9 cellular contexts compared by ENCODE assay signal in the genomic region with DNA sequence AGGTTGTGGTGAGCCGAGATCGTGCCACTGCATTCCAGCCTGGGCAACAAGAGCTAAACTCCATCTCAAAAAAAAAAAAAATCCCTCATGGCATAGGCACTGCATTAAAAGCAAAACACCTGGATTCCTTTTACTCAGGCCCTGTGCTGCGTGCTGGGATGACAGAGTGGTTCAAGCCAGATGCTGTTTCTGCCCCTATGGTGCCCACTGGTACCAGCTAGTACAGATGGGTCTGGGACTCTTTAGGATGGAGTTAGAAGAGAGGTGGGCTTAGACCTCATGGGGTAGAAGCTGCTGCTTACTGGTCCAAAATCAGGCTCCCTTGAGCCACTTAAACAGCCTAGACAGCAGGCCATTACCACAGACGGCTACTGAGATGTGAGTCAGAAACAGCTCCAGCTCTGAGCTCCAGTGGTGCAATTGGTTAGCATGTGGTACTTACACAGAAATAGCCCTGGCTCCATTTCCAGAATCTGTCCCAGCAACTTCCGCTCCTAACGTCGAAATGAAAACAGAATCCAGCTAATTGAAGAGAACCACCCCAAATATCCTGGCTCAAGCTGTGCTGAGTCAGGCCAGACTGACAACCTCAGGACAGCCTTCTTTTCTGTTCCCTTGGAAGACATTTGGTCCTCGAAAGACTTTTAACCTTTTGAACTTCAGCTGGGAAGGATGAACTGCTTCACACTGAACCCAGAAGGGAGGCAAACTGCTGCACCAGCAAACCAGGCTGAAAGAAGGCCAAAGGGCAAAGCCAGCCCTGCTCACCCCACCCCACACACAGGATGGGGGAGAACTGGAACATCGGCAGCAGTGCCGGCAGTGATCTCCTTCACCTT. TPM values are rescaled to one million over a fixed set of nuclear protein-coding genes. Genes with fewer than 3 reads are reported as not detected.
A peak's percentile ranks its signal among the peaks of the same experiment; 100 is the strongest.
DNase-seq lines count a peak whose midpoint lies in the region; ATAC-seq and TF ChIP-seq lines count a peak whose summit lies in the region.
"Had no signal": no experiment of that assay in that cellular context is flagged by ENCODE, and none has a peak within 500 bp of the region (broad histone marks: within the 10 kb centered on the region; RNA-seq: fewer than 3 reads in every experiment).

No MANE protein-coding gene starts in this region.

- no peak for TF ChIP-seq CTCF in WTC11 (IDR thresholded peaks at IDR 0.05)
- no peak for TF ChIP-seq CTCF in cardiac muscle cell (IDR thresholded peaks at IDR 0.05; ENCODE audit: low read depth, low read length)
- TF ChIP-seq CTCF in retinal pigment epithelial cell (conservative IDR thresholded peaks at IDR 0.05; ENCODE audit: low read depth, low read length): no peak
- TF ChIP-seq CTCF in CD14-positive monocyte (IDR thresholded peaks at IDR 0.05): no peak

- DNase-seq in GM03348 (ENCODE audit: low spot score) (peak; percentile 88), WTC11 (ENCODE audit: low spot score) (no peak), cardiac muscle cell (ENCODE audit: low read depth in 1 of 2, low spot score in 1 of 2) (peak in 1 of 2 donors; percentile 98), retinal pigment epithelial cell (ENCODE audit: low read depth) (peak; percentile 43), CD14-positive monocyte (ENCODE audit: low spot score) (no peak), T-cell (no peak)
- no peak for DNase-seq in activated CD4-positive, alpha-beta T cell treated with anti-CD3 and anti-CD28 coated beads, Interleukin-2, amount 10 ng/mL, durations not matched to agents 24 days and 14 days
- DNase-seq: stimulated activated naive B cell treated with anti-CD40 and anti-IgM and Interleukin-4, amounts not matched to agents 10 μg/mL and 1 μg/mL and 100 μg/mL, for 72 hours had no signal

- POLR2A ChIA-PET in WTC11 (lab: Charles Lee): no interaction called here
- POLR2A ChIA-PET in T-cell (lab: Charles Lee): no interaction called here

- H3K9me3 Mint-ChIP-seq in WTC11: 0 out of 2 replicates have a peak, but pooled peaks cover 4% of the 10 kb centered on the region
- H3K9me3 Mint-ChIP-seq in CD14-positive monocyte: peaks cover 0 to 4% (median 0%) of the 10 kb centered on the region in 7 donors
- no peaks in the 10 kb centered on the region for H3K9me3 Mint-ChIP-seq in activated CD4-positive, alpha-beta T cell treated with anti-CD3 and anti-CD28 coated beads, Interleukin-2, amount 10 ng/mL, durations not matched to agents 24 days and 14 days
- H3K9me3 Mint-ChIP-seq in T-cell: no peaks in the 10 kb centered on the region

- H3K27ac ChIP-seq in cardiac muscle cell: peak overlapping the region; percentile 51

- no peak overlapping the region for H3K4me3 ChIP-seq in cardiac muscle cell
- H3K4me3 ChIP-seq in retinal pigment epithelial cell (ENCODE audit: low read length): no peak overlapping the region

- ATAC-seq in WTC11 (peak; percentile 18), T-cell (replicated peaks in 1 of 4) (no peak), HG03280 (IDR thresholded peaks at IDR 0.05; ENCODE audit: unreplicated experiment) (no peak)
- ATAC-seq: stimulated activated naive B cell treated with anti-CD40 and anti-IgM and Interleukin-4, amounts not matched to agents 10 μg/mL and 1 μg/mL and 100 μg/mL, for 72 hours had no signal

- H3K36me3 ChIP-seq in cardiac muscle cell: peaks cover 8% of the 10 kb centered on the region

- H3K9me3 ChIP-seq in cardiac muscle cell (ENCODE audit: low read depth): no peaks in the 10 kb centered on the region

- CTCF ChIA-PET in WTC11 (lab: Charles Lee) (interaction anchor here (1.1 to 1.6 kb wide), 4 partner anchors 8 to 529 kb away, joined by 3 to 8 read pairs (median 4); no protein-coding TSS in a partner anchor), T-cell (lab: Charles Lee) (no interaction called here)

- intact Hi-C loops in CD14-positive monocyte (cut with micrococcal nuclease): no loop called here
- intact Hi-C loops in activated CD4-positive, alpha-beta T cell treated with anti-CD3 and anti-CD28 coated beads, Interleukin-2, amount 10 ng/mL, durations not matched to agents 24 days and 14 days (cut with micrococcal nuclease): no loop called here

- no peaks in the 10 kb centered on the region for H3K27me3 Mint-ChIP-seq in WTC11 (ENCODE audit: low read depth)
- H3K27me3 Mint-ChIP-seq in CD14-positive monocyte (ENCODE audit: low read depth in 3 of 3): peaks cover 2 to 3% (median 2%) of the 10 kb centered on the region in 3 donors
- H3K27me3 Mint-ChIP-seq in activated CD4-positive, alpha-beta T cell treated with anti-CD3 and anti-CD28 coated beads, Interleukin-2, amount 10 ng/mL, durations not matched to agents 24 days and 14 days: no peaks in the 10 kb centered on the region
- no peaks in the 10 kb centered on the region for H3K27me3 Mint-ChIP-seq in T-cell
- H3K27me3 Mint-ChIP-seq: stimulated activated naive B cell treated with anti-CD40 and anti-IgM and Interleukin-4, amounts not matched to agents 10 μg/mL and 1 μg/mL and 100 μg/mL, for 72 hours had no signal

- H3K4me3 Mint-ChIP-seq in WTC11 (no peak overlapping the region), CD14-positive monocyte (no peak overlapping the region), T-cell (no peak overlapping the region)
- H3K4me3 Mint-ChIP-seq in activated CD4-positive, alpha-beta T cell treated with anti-CD3 and anti-CD28 coated beads, Interleukin-2, amount 10 ng/mL, durations not matched to agents 24 days and 14 days: no peak overlapping the region
- H3K4me3 Mint-ChIP-seq: stimulated activated naive B cell treated with anti-CD40 and anti-IgM and Interleukin-4, amounts not matched to agents 10 μg/mL and 1 μg/mL and 100 μg/mL, for 72 hours had no signal

- H3K4me1 Mint-ChIP-seq in WTC11: peaks cover 10% of the 10 kb centered on the region
- H3K4me1 Mint-ChIP-seq in CD14-positive monocyte: peaks cover 4% of the 10 kb centered on the region
- H3K4me1 Mint-ChIP-seq in activated CD4-positive, alpha-beta T cell treated with anti-CD3 and anti-CD28 coated beads, Interleukin-2, amount 10 ng/mL, durations not matched to agents 24 days and 14 days: peaks cover 8% of the 10 kb centered on the region
- peaks cover 7% of the 10 kb centered on the region in 3 donors for H3K4me1 Mint-ChIP-seq in T-cell

- H3K36me3 Mint-ChIP-seq in WTC11 (peaks cover 14% of the 10 kb centered on the region), CD14-positive monocyte (peaks cover 26 to 33% of the 10 kb centered on the region in 2 donors), T-cell (peaks cover 23% of the 10 kb centered on the region)
- peaks cover 34% of the 10 kb centered on the region for H3K36me3 Mint-ChIP-seq in activated CD4-positive, alpha-beta T cell treated with anti-CD3 and anti-CD28 coated beads, Interleukin-2, amount 10 ng/mL, durations not matched to agents 24 days and 14 days (ENCODE audit: low read depth)

- H3K4me1 ChIP-seq in cardiac muscle cell (ENCODE audit: low read depth): peaks cover 13% of the 10 kb centered on the region

- H3K27ac Mint-ChIP-seq in WTC11: no peak overlapping the region
- peak overlapping the region in 1 of 7 donors; percentile 13 for H3K27ac Mint-ChIP-seq in CD14-positive monocyte
- no peak overlapping the region for H3K27ac Mint-ChIP-seq in activated CD4-positive, alpha-beta T cell treated with anti-CD3 and anti-CD28 coated beads, Interleukin-2, amount 10 ng/mL, durations not matched to agents 24 days and 14 days
- H3K27ac Mint-ChIP-seq in T-cell: no peak overlapping the region
- H3K27ac Mint-ChIP-seq: stimulated activated naive B cell treated with anti-CD40 and anti-IgM and Interleukin-4, amounts not matched to agents 10 μg/mL and 1 μg/mL and 100 μg/mL, for 72 hours had no signal

- H3K27me3 ChIP-seq in cardiac muscle cell: no peaks in the 10 kb centered on the region

TF ChIP-seq in WTC11, 78 proteins besides CTCF, POLR2A, EP300 and RAD21 (continues in another document):
- TF ChIP-seq CREM (CRISPR knock-in tag; IDR thresholded peaks at IDR 0.05): no peak
- TF ChIP-seq, protein P1, sequence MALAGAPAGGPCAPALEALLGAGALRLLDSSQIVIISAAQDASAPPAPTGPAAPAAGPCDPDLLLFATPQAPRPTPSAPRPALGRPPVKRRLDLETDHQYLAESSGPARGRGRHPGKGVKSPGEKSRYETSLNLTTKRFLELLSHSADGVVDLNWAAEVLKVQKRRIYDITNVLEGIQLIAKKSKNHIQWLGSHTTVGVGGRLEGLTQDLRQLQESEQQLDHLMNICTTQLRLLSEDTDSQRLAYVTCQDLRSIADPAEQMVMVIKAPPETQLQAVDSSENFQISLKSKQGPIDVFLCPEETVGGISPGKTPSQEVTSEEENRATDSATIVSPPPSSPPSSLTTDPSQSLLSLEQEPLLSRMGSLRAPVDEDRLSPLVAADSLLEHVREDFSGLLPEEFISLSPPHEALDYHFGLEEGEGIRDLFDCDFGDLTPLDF (CRISPR knock-in tag; IDR thresholded peaks at IDR 0.05): no peak
- TF ChIP-seq, protein P2, sequence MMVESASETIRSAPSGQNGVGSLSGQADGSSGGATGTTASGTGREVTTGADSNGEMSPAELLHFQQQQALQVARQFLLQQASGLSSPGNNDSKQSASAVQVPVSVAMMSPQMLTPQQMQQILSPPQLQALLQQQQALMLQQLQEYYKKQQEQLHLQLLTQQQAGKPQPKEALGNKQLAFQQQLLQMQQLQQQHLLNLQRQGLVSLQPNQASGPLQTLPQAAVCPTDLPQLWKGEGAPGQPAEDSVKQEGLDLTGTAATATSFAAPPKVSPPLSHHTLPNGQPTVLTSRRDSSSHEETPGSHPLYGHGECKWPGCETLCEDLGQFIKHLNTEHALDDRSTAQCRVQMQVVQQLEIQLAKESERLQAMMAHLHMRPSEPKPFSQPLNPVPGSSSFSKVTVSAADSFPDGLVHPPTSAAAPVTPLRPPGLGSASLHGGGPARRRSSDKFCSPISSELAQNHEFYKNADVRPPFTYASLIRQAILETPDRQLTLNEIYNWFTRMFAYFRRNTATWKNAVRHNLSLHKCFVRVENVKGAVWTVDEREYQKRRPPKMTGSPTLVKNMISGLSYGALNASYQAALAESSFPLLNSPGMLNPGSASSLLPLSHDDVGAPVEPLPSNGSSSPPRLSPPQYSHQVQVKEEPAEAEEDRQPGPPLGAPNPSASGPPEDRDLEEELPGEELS (CRISPR knock-in tag; IDR thresholded peaks at IDR 0.05): no peak

RNA-seq across cellular contexts. Expression of a gene that starts 15.5 kb away (rescaled TPM):
- total RNA-seq in WTC11 (2021) (29.9 to 32.7 TPM (median 30.3 TPM) in 3 replicates), cardiac muscle cell (58.5 and 64.5 TPM in 2 replicates), T-cell (10 to 100 TPM; 12.6 to 14.7 (median 14.5) TPM)
- polyA plus RNA-seq in cardiac muscle cell (87.8 and 88.6 TPM in 2 replicates), CD14-positive monocyte (10 to 100 TPM; 46.9 to 59.2 TPM)
- total RNA-seq in activated CD4-positive, alpha-beta T cell treated with anti-CD3 and anti-CD28 coated beads, Interleukin-2, amount 10 ng/mL, durations not matched to agents 24 days and 14 days: 41.4 and 45.0 TPM in 2 replicates

RNA-seq across cellular contexts. Expression of a gene that starts 51.8 kb away (rescaled TPM):
- total RNA-seq in WTC11 (2021) (266 to 274 TPM (median 268 TPM) in 3 replicates), cardiac muscle cell (205 and 314 TPM in 2 replicates), T-cell (10 to 100 TPM; 45.8 to 58.7 (median 54.6) TPM)
- polyA plus RNA-seq in cardiac muscle cell (347 and 397 TPM in 2 replicates), CD14-positive monocyte (100 to 1,000 TPM in 1 of 2 donors, 10 to 100 TPM in 1; 84.4 to 107 TPM)
- total RNA-seq in activated CD4-positive, alpha-beta T cell treated with anti-CD3 and anti-CD28 coated beads, Interleukin-2, amount 10 ng/mL, durations not matched to agents 24 days and 14 days: 508 and 515 TPM in 2 replicates

Comparison
In these comparisons a context has a peak if more than half of its experiments do, and no peak if none do; other contexts are left out.
1. DNase-seq: peak in GM03348 (single experiment) and retinal pigment epithelial cell (single experiment); none in WTC11 (single experiment), CD14-positive monocyte (single experiment), activated CD4-positive, alpha-beta T cell treated with anti-CD3 and anti-CD28 coated beads, Interleukin-2, amount 10 ng/mL, durations not matched to agents 24 days and 14 days (single experiment) and T-cell (0 of 34).